7 cellular contexts compared by ENCODE assay signal in genomic region chr4:26583538-26583864, GRCh38. TPM values are rescaled to one million over a fixed set of nuclear protein-coding genes. Genes with fewer than 3 reads are reported as not detected.
DNase-seq lines count a peak whose midpoint lies in the region; ATAC-seq, FAIRE-seq and TF ChIP-seq lines count a peak whose summit lies in the region.

No MANE protein-coding gene starts in this region.

- H2AFZ ChIP-seq in KMS-11 (ENCODE audit: low read depth), result peak overlapping the region; percentile 77

- no peak for DNase-seq in activated naive CD8-positive, alpha-beta T cell treated with anti-CD3 and anti-CD28 coated beads, Interleukin-2, amount 50 U/mL, for 24 hours
- DNase-seq in stomach (no peak), retina (no peak)

- ATAC-seq in GM18508 (IDR thresholded peaks at IDR 0.05; ENCODE audit: insufficient read depth, unreplicated experiment) (peak; percentile 52), GM21737 (IDR thresholded peaks at IDR 0.05; ENCODE audit: unreplicated experiment) (peak; percentile 37)
- ATAC-seq in activated naive CD8-positive, alpha-beta T cell treated with anti-CD3 and anti-CD28 coated beads, Interleukin-2, amount 50 U/mL, for 24 hours, result peak; percentile 82

- H3K36me3 Mint-ChIP-seq in activated naive CD8-positive, alpha-beta T cell treated with anti-CD3 and anti-CD28 coated beads, Interleukin-2, amount 50 U/mL, for 24 hours (ENCODE audit: low read depth), result no peaks in the 10 kb centered on the region

- peak; percentile 97 for FAIRE-seq in islet of Langerhans (lab: Jason Lieb, UNC)

- 0 to 2% (median 1%) methylated on average over 11 of the region's 11 CpGs for WGBS in stomach, 5 donors

- H4K20me1 ChIP-seq in KMS-11 (ENCODE audit: insufficient read depth), result no peaks in the 10 kb centered on the region

- H3K4me3 Mint-ChIP-seq in activated naive CD8-positive, alpha-beta T cell treated with anti-CD3 and anti-CD28 coated beads, Interleukin-2, amount 50 U/mL, for 24 hours, result peak overlapping the region; percentile 91

- intact Hi-C loops in stomach (cut with DNase I; ENCODE audit: low total_unique reads), result no loop called here

- H3K27me3 ChIP-seq in KMS-11 (ENCODE audit: insufficient read depth, low read depth) (no peaks in the 10 kb centered on the region), stomach (no peaks in the 10 kb centered on the region)

- peaks cover 23% of the 10 kb centered on the region for H3K4me1 Mint-ChIP-seq in activated naive CD8-positive, alpha-beta T cell treated with anti-CD3 and anti-CD28 coated beads, Interleukin-2, amount 50 U/mL, for 24 hours

- no peaks in the 10 kb centered on the region for H3K9me3 ChIP-seq in stomach

- H3K4me2 ChIP-seq in KMS-11, result peak overlapping the region; percentile 64

- TF ChIP-seq CTCF in KMS-11 (conservative IDR thresholded peaks at IDR 0.05; ENCODE audit: low read depth, low read length), result no peak
- TF ChIP-seq CTCF in stomach (IDR thresholded peaks at IDR 0.05), result no peak

- H3K27me3 Mint-ChIP-seq in activated naive CD8-positive, alpha-beta T cell treated with anti-CD3 and anti-CD28 coated beads, Interleukin-2, amount 50 U/mL, for 24 hours, result peaks cover 2% of the 10 kb centered on the region

- H3K36me3 ChIP-seq in KMS-11 (ENCODE audit: insufficient read depth), result no peaks in the 10 kb centered on the region
- no peaks in the 10 kb centered on the region for H3K36me3 ChIP-seq in stomach

- peak overlapping the region; percentile 92 for H3K27ac Mint-ChIP-seq in activated naive CD8-positive, alpha-beta T cell treated with anti-CD3 and anti-CD28 coated beads, Interleukin-2, amount 50 U/mL, for 24 hours

- H3K4me1 ChIP-seq in KMS-11 (ENCODE audit: low read depth, poor library complexity, severe bottlenecking) (peaks cover 5% of the 10 kb centered on the region), stomach (peaks cover 0 to 27% (median 17%) of the 10 kb centered on the region in 4 donors)

- TF ChIP-seq EP300 in stomach (IDR thresholded peaks at IDR 0.05), result no peak

- H3K79me2 ChIP-seq in KMS-11 (ENCODE audit: insufficient read depth, low read depth), result no peaks in the 10 kb centered on the region

- no peak for TF ChIP-seq POLR2A in stomach (IDR thresholded peaks at IDR 0.05)

- H3K27ac ChIP-seq in KMS-11, result peak overlapping the region; percentile 53
- H3K27ac ChIP-seq in stomach, result peak overlapping the region; percentile 43 to 84 (median 75)

- H3K9ac ChIP-seq in KMS-11, result peak overlapping the region; percentile 49; the same call in 1 of the 2 replicates

- no peaks in the 10 kb centered on the region for H3K9me3 Mint-ChIP-seq in activated naive CD8-positive, alpha-beta T cell treated with anti-CD3 and anti-CD28 coated beads, Interleukin-2, amount 50 U/mL, for 24 hours

- H3K4me3 ChIP-seq in KMS-11 (IDR thresholded peaks at IDR 0.05; ENCODE audit: insufficient read depth, low read depth, low read length), result peak overlapping the region; percentile 53
- peak overlapping the region; percentile 57 to 90 (median 74) for H3K4me3 ChIP-seq in stomach

RNA-seq across cellular contexts. Expression of gene TBC1D19, which starts 0.4 kb away (rescaled TPM):
- total RNA-seq in stomach, result 10 to 100 TPM in 2 of 5 donors, 1 to 10 TPM in 3; 3.6 to 57.6 (median 9.9) TPM
- polyA plus RNA-seq in stomach, result 1 to 10 TPM; 1.4 to 2.7 (median 1.8) TPM
